In genomic region chr3:32391643-32392529, GRCh38 we compare ENCODE assay signal across 8 cellular contexts. TPM values are rescaled to one million over a fixed set of nuclear protein-coding genes. Genes with fewer than 3 reads are reported as not detected.
A peak's percentile ranks its signal among the peaks of the same experiment; 100 is the strongest.
DNase-seq lines count a peak whose midpoint lies in the region; ATAC-seq and TF ChIP-seq lines count a peak whose summit lies in the region.

A gene with protein sequence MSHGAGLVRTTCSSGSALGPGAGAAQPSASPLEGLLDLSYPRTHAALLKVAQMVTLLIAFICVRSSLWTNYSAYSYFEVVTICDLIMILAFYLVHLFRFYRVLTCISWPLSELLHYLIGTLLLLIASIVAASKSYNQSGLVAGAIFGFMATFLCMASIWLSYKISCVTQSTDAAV (plus strand): TSS chr3:32391853. CDS start chr3:32391907, 54 bp downstream.

- H3K4me3 ChIP-seq in parathyroid adenoma (ENCODE audit: low read depth, low read length) = peak within 1 kb of the TSS; percentile 72

- peak within 1 kb of the TSS; percentile 27 for H3K27ac ChIP-seq in parathyroid adenoma

- H3K4me1 Mint-ChIP-seq in activated naive CD4-positive, alpha-beta T cell treated with anti-CD3 and anti-CD28 coated beads, Interleukin-2, amount 10 ng/mL, durations not matched to agents 7 days and 5 days = peaks cover 57% of the 10 kb centered on the region

- no peaks in the 10 kb centered on the region for H3K27me3 Mint-ChIP-seq in activated naive CD4-positive, alpha-beta T cell treated with anti-CD3 and anti-CD28 coated beads, Interleukin-2, amount 10 ng/mL, durations not matched to agents 7 days and 5 days

- CTCF ChIA-PET in activated naive CD4-positive, alpha-beta T cell treated with anti-CD3 and anti-CD28 coated beads, Interleukin-2, amount 10 ng/mL, durations not matched to agents 7 days and 5 days (lab: Charles Lee) = interaction anchor here (1.3 to 3.1 kb wide), 4 partner anchors 9 to 96 kb away, joined by 3 to 30 read pairs (median 11); no protein-coding TSS in a partner anchor

- TF ChIP-seq CTCF in parathyroid adenoma (IDR thresholded peaks at IDR 0.05) = no peak

- H3K36me3 Mint-ChIP-seq in activated naive CD4-positive, alpha-beta T cell treated with anti-CD3 and anti-CD28 coated beads, Interleukin-2, amount 10 ng/mL, durations not matched to agents 7 days and 5 days = peaks cover 17% of the 10 kb centered on the region

- peak within 1 kb of the TSS; percentile 81 for H3K4me2 ChIP-seq in parathyroid adenoma (ENCODE audit: low read length)

- peak within 1 kb of the TSS; percentile 97 for H2AFZ ChIP-seq in parathyroid adenoma

- H3K79me2 ChIP-seq in parathyroid adenoma = no peaks in the 10 kb centered on the region

- H3K4me1 ChIP-seq in parathyroid adenoma = peaks cover 5% of the 10 kb centered on the region

- H3K4me3 Mint-ChIP-seq in activated naive CD4-positive, alpha-beta T cell treated with anti-CD3 and anti-CD28 coated beads, Interleukin-2, amount 10 ng/mL, durations not matched to agents 7 days and 5 days = peak within 1 kb of the TSS; percentile 86

- peak within 1 kb of the TSS; percentile 89 for H3K27ac Mint-ChIP-seq in activated naive CD4-positive, alpha-beta T cell treated with anti-CD3 and anti-CD28 coated beads, Interleukin-2, amount 10 ng/mL, durations not matched to agents 7 days and 5 days

- no peaks in the 10 kb centered on the region for H3K27me3 ChIP-seq in parathyroid adenoma (ENCODE audit: control insufficient read depth, insufficient read depth, low read length)

- no peaks in the 10 kb centered on the region for H3K36me3 ChIP-seq in parathyroid adenoma (ENCODE audit: control insufficient read depth, insufficient read depth, low read length)

- ATAC-seq in HG03135 (IDR thresholded peaks at IDR 0.05; ENCODE audit: unreplicated experiment) = peak; percentile 56

- H3K9me3 ChIP-seq in parathyroid adenoma (ENCODE audit: control insufficient read depth, low read length) = no peaks in the 10 kb centered on the region

- DNase-seq in NCI-H82 (lab: John Stamatoyannopoulos, UW) (peak; percentile 47), NCI-H82 treated with DMSO at 0.1 percent for 48 hours (lab: John Stamatoyannopoulos, UW; ENCODE audit: unreplicated experiment) (no peak), SK-N-DZ (ENCODE audit: low spot score) (peak; percentile 70), head of caudate nucleus (peak in 27 of 42 donors; percentile 6 to 60 (median 29)), putamen (ENCODE audit: low spot score) (no peak)
- peak; percentile 80 for DNase-seq in activated naive CD4-positive, alpha-beta T cell treated with anti-CD3 and anti-CD28 coated beads, Interleukin-2, amount 10 ng/mL, durations not matched to agents 7 days and 5 days

- H3K9me3 Mint-ChIP-seq in activated naive CD4-positive, alpha-beta T cell treated with anti-CD3 and anti-CD28 coated beads, Interleukin-2, amount 10 ng/mL, durations not matched to agents 7 days and 5 days = no peaks in the 10 kb centered on the region

- peak within 1 kb of the TSS; percentile 46 for H3K9ac ChIP-seq in parathyroid adenoma

- intact Hi-C loops in head of caudate nucleus (cut with DNase I) = no loop called here

RNA-seq across cellular contexts. Expression of the gene that starts here (rescaled TPM):
- polyA plus RNA-seq in SK-N-DZ (2014; cell fraction: cytosol; rRNA removed) = 24.8 and 27.4 TPM in 2 replicates
- polyA plus RNA-seq in SK-N-DZ (2014; cell fraction: nucleus; rRNA removed) = 18.6 and 22.5 TPM in 2 replicates

Comparison
In these comparisons a context has a peak if more than half of its experiments do, and no peak if none do; other contexts are left out.
1. DNase-seq: peak in NCI-H82 (single experiment), SK-N-DZ (single experiment), activated naive CD4-positive, alpha-beta T cell treated with anti-CD3 and anti-CD28 coated beads, Interleukin-2, amount 10 ng/mL, durations not matched to agents 7 days and 5 days (single experiment) and head of caudate nucleus (27 of 42); none in NCI-H82 treated with DMSO at 0.1 percent for 48 hours (single experiment) and putamen (single experiment).